19 cellular contexts compared by ENCODE assay signal in the genomic region with DNA sequence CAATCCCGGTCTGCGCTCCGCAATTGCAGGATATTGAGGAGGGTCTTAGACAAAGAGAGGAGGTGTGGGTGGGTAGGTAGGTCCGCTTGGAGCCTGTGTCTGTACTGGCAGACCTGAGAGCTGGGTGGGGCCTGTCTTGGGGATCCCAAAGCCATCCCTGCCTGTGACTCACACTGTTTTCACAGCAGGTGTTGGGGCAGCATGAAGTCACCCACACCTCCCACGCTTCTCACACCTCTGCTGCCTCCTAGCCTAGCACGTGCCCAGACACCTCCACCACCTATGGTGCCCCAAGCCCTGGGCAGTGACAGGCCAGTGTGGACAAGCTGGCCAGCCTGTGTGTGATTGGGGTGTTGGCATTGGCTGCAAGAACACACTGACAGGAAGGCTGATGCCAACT.
DNase-seq lines count a peak whose midpoint lies in the region; ATAC-seq and TF ChIP-seq lines count a peak whose summit lies in the region.
"Had no signal": no experiment of that assay in that cellular context is flagged by ENCODE, and none has a peak within 500 bp of the region (broad histone marks: within the 10 kb centered on the region; RNA-seq: fewer than 3 reads in every experiment).

No MANE protein-coding gene starts in this region.

- H3K56ac ChIP-seq in IMR-90 (ENCODE audit: extremely low read depth, insufficient read depth, low read length) = no peak overlapping the region

- no peaks in the 10 kb centered on the region for H3K9me3 Mint-ChIP-seq in activated CD8-positive, alpha-beta memory T cell treated with anti-CD3 and anti-CD28 coated beads, Interleukin-2, amount 10 ng/mL, durations not matched to agents 7 days and 5 days (ENCODE audit: low read depth)
- H3K9me3 Mint-ChIP-seq in activated naive CD8-positive, alpha-beta T cell treated with anti-CD3 and anti-CD28 coated beads, Interleukin-2, amount 10 ng/mL, durations not matched to agents 7 days and 5 days = no peaks in the 10 kb centered on the region
- H3K9me3 Mint-ChIP-seq in neural progenitor cell (no peaks in the 10 kb centered on the region), HFFc6 (no peaks in the 10 kb centered on the region)
- H3K9me3 Mint-ChIP-seq: naive B cell had no signal

- H2BK15ac ChIP-seq in IMR-90 (ENCODE audit: low read depth, low read length) = no peak overlapping the region

- no peak for TF ChIP-seq RAD21 in IMR-90 (IDR thresholded peaks at IDR 0.05; ENCODE audit: low read length)

- H3K4me1 ChIP-seq in IMR-90 (ENCODE audit: control insufficient read depth, insufficient read depth, low read length) (no peaks in the 10 kb centered on the region), neural progenitor cell (peaks cover under 1% of the 10 kb centered on the region)
- H3K4me1 ChIP-seq: BLaER1 treated with 17β-estradiol and CSF1 and Interleukin-3, amounts not matched to agents 10 nM and 100 nM; esophagus muscularis mucosa; pancreas had no signal

- dilution Hi-C loops in IMR-90 (cut with HindIII; ENCODE audit: low sequenced_read_pairs, unreplicated experiment) = no loop called here

- no peak overlapping the region for H2BK20ac ChIP-seq in IMR-90 (ENCODE audit: low read depth, low read length)

- in situ Hi-C loops in IMR-90 (cut with MboI; ENCODE audit: low sequenced_read_pairs) = loop anchor here (25.0 kb wide), 1 partner anchor 669 kb away; no protein-coding TSS in a partner anchor

- H3K36me3 Mint-ChIP-seq in activated CD8-positive, alpha-beta memory T cell treated with anti-CD3 and anti-CD28 coated beads, Interleukin-2, amount 10 ng/mL, durations not matched to agents 7 days and 5 days = no peaks in the 10 kb centered on the region
- no peaks in the 10 kb centered on the region for H3K36me3 Mint-ChIP-seq in activated naive CD8-positive, alpha-beta T cell treated with anti-CD3 and anti-CD28 coated beads, Interleukin-2, amount 10 ng/mL, durations not matched to agents 7 days and 5 days
- H3K36me3 Mint-ChIP-seq in neural progenitor cell = no peaks in the 10 kb centered on the region
- H3K36me3 Mint-ChIP-seq in HFFc6 (ENCODE audit: low read depth) = no peaks in the 10 kb centered on the region
- H3K36me3 Mint-ChIP-seq: naive B cell had no signal

- no peak overlapping the region for H3K27ac Mint-ChIP-seq in activated CD8-positive, alpha-beta memory T cell treated with anti-CD3 and anti-CD28 coated beads, Interleukin-2, amount 10 ng/mL, durations not matched to agents 7 days and 5 days
- no peak overlapping the region for H3K27ac Mint-ChIP-seq in activated naive CD8-positive, alpha-beta T cell treated with anti-CD3 and anti-CD28 coated beads, Interleukin-2, amount 10 ng/mL, durations not matched to agents 7 days and 5 days
- H3K27ac Mint-ChIP-seq in neural progenitor cell (peak overlapping the region; percentile 21), HFFc6 (no peak overlapping the region)
- H3K27ac Mint-ChIP-seq: T-helper 17 cell had no signal

- DNase-seq in activated CD8-positive, alpha-beta memory T cell treated with anti-CD3 and anti-CD28 coated beads, Interleukin-2, amount 50 U/mL, for 4 hours = peak; percentile 28
- no peak for DNase-seq in activated CD8-positive, alpha-beta memory T cell treated with anti-CD3 and anti-CD28 coated beads, Interleukin-2, amount 10 ng/mL, durations not matched to agents 7 days and 5 days
- DNase-seq in IMR-90 = no peak
- no peak for DNase-seq in activated naive CD8-positive, alpha-beta T cell treated with anti-CD3 and anti-CD28 coated beads, Interleukin-2, amount 10 ng/mL, durations not matched to agents 7 days and 5 days
- DNase-seq in neural progenitor cell (ENCODE audit: low spot score) = no peak
- no peak for DNase-seq in HFFc6
- no peak for DNase-seq in cerebellum (ENCODE audit: low spot score)
- no peak for DNase-seq in anterior cingulate cortex (lab: John Stamatoyannopoulos, UW)
- DNase-seq: ACHN; activated effector memory CD4-positive, alpha-beta T cell treated with Interleukin-2 at 50 U/mL for 16 hours; effector CD8-positive, alpha-beta T cell; naive B cell; NCI-H187; NCI-H345; right cardiac atrium; T-helper 17 cell had no signal

- H3K79me1 ChIP-seq in IMR-90 (ENCODE audit: low read depth in 1 of 2, low read length in 2 of 2) = no peaks in the 10 kb centered on the region

- POLR2A ChIA-PET in IMR-90 (lab: Charles Lee; ENCODE audit: unreplicated experiment) = no interaction called here
- POLR2A ChIA-PET in activated naive CD8-positive, alpha-beta T cell treated with anti-CD3 and anti-CD28 coated beads, Interleukin-2, amount 10 ng/mL, durations not matched to agents 7 days and 5 days (lab: Charles Lee) = interaction anchor here (0.7 kb wide), 1 partner anchor 30 kb away, joined by 6 read pairs; no protein-coding TSS in a partner anchor

- CTCF ChIA-PET in activated CD8-positive, alpha-beta memory T cell treated with anti-CD3 and anti-CD28 coated beads, Interleukin-2, amount 10 ng/mL, durations not matched to agents 7 days and 5 days (lab: Charles Lee) = interaction anchor here (1.0 to 3.3 kb wide), 3 partner anchors 85 to 138 kb away, joined by 4 to 12 read pairs (median 6); no protein-coding TSS in a partner anchor
- CTCF ChIA-PET in IMR-90 (lab: Yijun Ruan, JAX) = no interaction called here

- H3K4me3 ChIP-seq in IMR-90 (ENCODE audit: insufficient read depth, low read depth, low read length) = no peak overlapping the region
- no peak overlapping the region for H3K4me3 ChIP-seq in neural progenitor cell
- H3K4me3 ChIP-seq: BLaER1 treated with 17β-estradiol and CSF1 and Interleukin-3, amounts not matched to agents 10 nM and 100 nM; esophagus muscularis mucosa; pancreas had no signal

- H3K27ac ChIP-seq in IMR-90 (ENCODE audit: insufficient read depth, low read length) (no peak overlapping the region), neural progenitor cell (no peak overlapping the region)
- H3K27ac ChIP-seq: BLaER1 treated with 17β-estradiol and CSF1 and Interleukin-3, amounts not matched to agents 10 nM and 100 nM; esophagus muscularis mucosa; pancreas had no signal

- no peak overlapping the region for H2AFZ ChIP-seq in IMR-90 (replicated peaks; ENCODE audit: low read length, poor library complexity)
- no peak overlapping the region for H2AFZ ChIP-seq in neural progenitor cell (replicated peaks)

- H3K36me3 ChIP-seq in IMR-90 (ENCODE audit: control insufficient read depth, insufficient read depth, low read length) = no peaks in the 10 kb centered on the region
- H3K36me3 ChIP-seq in neural progenitor cell = no peaks in the 10 kb centered on the region
- H3K36me3 ChIP-seq: BLaER1 treated with 17β-estradiol and CSF1 and Interleukin-3, amounts not matched to agents 10 nM and 100 nM; esophagus muscularis mucosa; pancreas had no signal

- H3K9ac ChIP-seq in IMR-90 (ENCODE audit: low read depth, low read length) (no peak overlapping the region), neural progenitor cell (no peak overlapping the region)
- H3K9ac ChIP-seq: BLaER1 treated with 17β-estradiol and CSF1 and Interleukin-3, amounts not matched to agents 10 nM and 100 nM had no signal

- TF ChIP-seq CTCF in IMR-90 (conservative IDR thresholded peaks at IDR 0.05; ENCODE audit: low read depth, low read length) = no peak
- TF ChIP-seq CTCF in neural progenitor cell (IDR thresholded peaks at IDR 0.05) = no peak
- TF ChIP-seq CTCF in HFFc6 (IDR thresholded peaks at IDR 0.05) = no peak

- no peak overlapping the region for H4K8ac ChIP-seq in IMR-90 (ENCODE audit: low read depth in 2 of 2, low read length in 2 of 2)

- TF ChIP-seq POLR2A in IMR-90 (IDR thresholded peaks at IDR 0.05; ENCODE audit: low read depth, low read length) = no peak

- H3K9me1 ChIP-seq in IMR-90 (ENCODE audit: insufficient read depth, low read length) = no peaks in the 10 kb centered on the region

- no peaks in the 10 kb centered on the region for H3K79me2 ChIP-seq in neural progenitor cell (ENCODE audit: low read depth)

- H4K20me1 ChIP-seq in IMR-90 (ENCODE audit: insufficient read depth, low read length) = no peaks in the 10 kb centered on the region
- no peaks in the 10 kb centered on the region for H4K20me1 ChIP-seq in neural progenitor cell (ENCODE audit: low read depth)
- H4K20me1 ChIP-seq: BLaER1 treated with 17β-estradiol and CSF1 and Interleukin-3, amounts not matched to agents 10 nM and 100 nM had no signal

- H3K9me3 ChIP-seq in IMR-90 (ENCODE audit: control insufficient read depth, insufficient read depth, low read length) = no peaks in the 10 kb centered on the region
- no peaks in the 10 kb centered on the region for H3K9me3 ChIP-seq in neural progenitor cell (ENCODE audit: low read depth)
- H3K9me3 ChIP-seq: BLaER1 treated with 17β-estradiol and CSF1 and Interleukin-3, amounts not matched to agents 10 nM and 100 nM; esophagus muscularis mucosa; pancreas had no signal

- H3K4me1 Mint-ChIP-seq in activated CD8-positive, alpha-beta memory T cell treated with anti-CD3 and anti-CD28 coated beads, Interleukin-2, amount 10 ng/mL, durations not matched to agents 7 days and 5 days = no peaks in the 10 kb centered on the region
- no peaks in the 10 kb centered on the region for H3K4me1 Mint-ChIP-seq in activated naive CD8-positive, alpha-beta T cell treated with anti-CD3 and anti-CD28 coated beads, Interleukin-2, amount 10 ng/mL, durations not matched to agents 7 days and 5 days
- H3K4me1 Mint-ChIP-seq in neural progenitor cell = no peaks in the 10 kb centered on the region
- H3K4me1 Mint-ChIP-seq in HFFc6 (ENCODE audit: low read depth) = peaks cover under 1% of the 10 kb centered on the region; the same call in 1 of the 2 replicates
- H3K4me1 Mint-ChIP-seq: naive B cell had no signal

- H3K4me3 Mint-ChIP-seq in activated CD8-positive, alpha-beta memory T cell treated with anti-CD3 and anti-CD28 coated beads, Interleukin-2, amount 10 ng/mL, durations not matched to agents 7 days and 5 days = no peak overlapping the region
- H3K4me3 Mint-ChIP-seq in activated naive CD8-positive, alpha-beta T cell treated with anti-CD3 and anti-CD28 coated beads, Interleukin-2, amount 10 ng/mL, durations not matched to agents 7 days and 5 days = no peak overlapping the region
- no peak overlapping the region for H3K4me3 Mint-ChIP-seq in neural progenitor cell
- no peak overlapping the region for H3K4me3 Mint-ChIP-seq in HFFc6
- H3K4me3 Mint-ChIP-seq: T-helper 17 cell had no signal

- H2AK5ac ChIP-seq in IMR-90 (ENCODE audit: low read depth, low read length) = no peak overlapping the region

- no peak overlapping the region for H4K5ac ChIP-seq in IMR-90 (ENCODE audit: low read depth, low read length)

- 82% methylated on average over 4 of the region's 6 CpGs; no CpG with 5 or more reads in 1 of the 2 experiments for WGBS in IMR-90 (ENCODE audit: extremely low coverage in 2 of 2, insufficient read length in 1 of 2), 2 experiments

- no peak overlapping the region for H3K14ac ChIP-seq in IMR-90 (replicated peaks; ENCODE audit: low read depth, low read length)

- no peak overlapping the region for H3K4ac ChIP-seq in IMR-90 (ENCODE audit: low read depth, low read length)

- no peak overlapping the region for H4K91ac ChIP-seq in IMR-90 (ENCODE audit: insufficient read depth, low read depth, low read length)

- H3K18ac ChIP-seq in IMR-90 (ENCODE audit: low read depth, low read length) = no peak overlapping the region

- H3F3A ChIP-seq in neural progenitor cell (ENCODE audit: low read depth) = no peaks in the 10 kb centered on the region

- H3K23ac ChIP-seq in IMR-90 (ENCODE audit: low read depth, low read length) = no peak overlapping the region

- intact Hi-C loops in IMR-90 (cut with micrococcal nuclease) = no loop called here

- no peak overlapping the region for H2BK5ac ChIP-seq in IMR-90 (ENCODE audit: low read depth, low read length, poor library complexity, severe bottlenecking)

- peaks cover 4% of the 10 kb centered on the region for H3K27me3 Mint-ChIP-seq in activated CD8-positive, alpha-beta memory T cell treated with anti-CD3 and anti-CD28 coated beads, Interleukin-2, amount 10 ng/mL, durations not matched to agents 7 days and 5 days
- peaks cover 13% of the 10 kb centered on the region for H3K27me3 Mint-ChIP-seq in activated naive CD8-positive, alpha-beta T cell treated with anti-CD3 and anti-CD28 coated beads, Interleukin-2, amount 10 ng/mL, durations not matched to agents 7 days and 5 days
- H3K27me3 Mint-ChIP-seq in neural progenitor cell (ENCODE audit: insufficient read depth, low read depth) (peaks cover 5% of the 10 kb centered on the region), HFFc6 (ENCODE audit: insufficient read depth) (peaks cover 3% of the 10 kb centered on the region)
- H3K27me3 Mint-ChIP-seq: naive B cell, T-helper 17 cell had no signal

- peaks cover 4% of the 10 kb centered on the region for H3K27me3 ChIP-seq in IMR-90 (ENCODE audit: control insufficient read depth, insufficient read depth, low read length)
- no peaks in the 10 kb centered on the region for H3K27me3 ChIP-seq in neural progenitor cell
- H3K27me3 ChIP-seq: BLaER1 treated with 17β-estradiol and CSF1 and Interleukin-3, amounts not matched to agents 10 nM and 100 nM; esophagus muscularis mucosa; pancreas had no signal

- H2BK120ac ChIP-seq in IMR-90 (ENCODE audit: low read depth, low read length) = no peak overlapping the region

- H3K4me2 ChIP-seq in IMR-90 (ENCODE audit: low read depth, low read length) = no peak overlapping the region
- no peak overlapping the region for H3K4me2 ChIP-seq in neural progenitor cell
- H3K4me2 ChIP-seq: BLaER1 treated with 17β-estradiol and CSF1 and Interleukin-3, amounts not matched to agents 10 nM and 100 nM had no signal

- ATAC-seq in activated CD8-positive, alpha-beta memory T cell treated with anti-CD3 and anti-CD28 coated beads, Interleukin-2, amount 10 ng/mL, durations not matched to agents 7 days and 5 days = no peak
- ATAC-seq in IMR-90 (ENCODE audit: low read depth) = no peak
- ATAC-seq in activated naive CD8-positive, alpha-beta T cell treated with anti-CD3 and anti-CD28 coated beads, Interleukin-2, amount 10 ng/mL, durations not matched to agents 7 days and 5 days (ENCODE audit: low read depth) = peak; percentile 22
- ATAC-seq: T-helper 17 cell had no signal

- no peak overlapping the region for H2AK9ac ChIP-seq in IMR-90 (replicated peaks; ENCODE audit: low read depth, low read length, poor library complexity)

- BruUV-seq in IMR-90 (replicated peaks; lab: Mats Ljungman, UMichigan) = no TSS peak
